ENCODE assay signal across 8 cellular contexts in genomic region chr11:86802601-86803051, GRCh38.
DNase-seq lines count a peak whose midpoint lies in the region; ATAC-seq and TF ChIP-seq lines count a peak whose summit lies in the region.

No MANE protein-coding gene starts in this region.

- peak; percentile 39 for DNase-seq in activated CD4-positive, alpha-beta T cell treated with anti-CD3 and anti-CD28 coated beads for 48 hours
- DNase-seq in activated CD4-positive, alpha-beta T cell treated with anti-CD3 and anti-CD28 coated beads, Interleukin-2, amount 50 U/mL, for 1 hour: no peak
- DNase-seq in RWPE1 (ENCODE audit: low spot score) (peak; percentile 52), erythroblast (lab: John Stamatoyannopoulos, UW) (peak; percentile 17 to 34)
- DNase-seq in stimulated activated CD8-positive, alpha-beta memory T cell treated with anti-CD3 and anti-CD28 coated beads, Interleukin-4, amount 100 ng/mL, for 48 hours: no peak

- H3K4me1 ChIP-seq in neuron (ENCODE audit: insufficient read depth, low read length): peaks cover 57% of the 10 kb centered on the region

- no peaks in the 10 kb centered on the region for H3K9me3 ChIP-seq in neuron (ENCODE audit: low read length)

- H2AFZ ChIP-seq in neuron (ENCODE audit: low read depth, low read length): no peak overlapping the region

- no peak overlapping the region for H3K27ac ChIP-seq in RWPE1

- CTCF ChIA-PET in RWPE1 (lab: Yijun Ruan, JAX): interaction anchor here (0.5 kb wide), 1 partner anchor 33 kb away, joined by 3 read pairs; no protein-coding TSS in a partner anchor

- peak; percentile 75 for TF ChIP-seq CTCF in RWPE1 (conservative IDR thresholded peaks at IDR 0.05; ENCODE audit: low read depth)

- peak overlapping the region; percentile 79 for H3K4me3 ChIP-seq in neuron (ENCODE audit: low read length)

- POLR2A ChIA-PET in RWPE1 (lab: Yijun Ruan, JAX; ENCODE audit: low non-redundant PET): no interaction called here

- peaks cover 36% of the 10 kb centered on the region for H3K36me3 ChIP-seq in neuron (ENCODE audit: insufficient read depth, low read length)

- no peaks in the 10 kb centered on the region for H3K27me3 ChIP-seq in neuron (ENCODE audit: insufficient read depth, low read length)

- peak; percentile 48 for ATAC-seq in HG03442 (IDR thresholded peaks at IDR 0.05; ENCODE audit: unreplicated experiment)
- no peak for ATAC-seq in GM18858 (IDR thresholded peaks at IDR 0.05; ENCODE audit: unreplicated experiment)

- no peak for TF ChIP-seq POLR2A in erythroblast (IDR thresholded peaks at IDR 0.05; ENCODE audit: low read length)

Comparison
In these comparisons a context has a peak if more than half of its experiments do, and no peak if none do; other contexts are left out.
1. DNase-seq: peak in activated CD4-positive, alpha-beta T cell treated with anti-CD3 and anti-CD28 coated beads for 48 hours (single experiment), RWPE1 (single experiment) and erythroblast (2 of 2); none in activated CD4-positive, alpha-beta T cell treated with anti-CD3 and anti-CD28 coated beads, Interleukin-2, amount 50 U/mL, for 1 hour (single experiment) and stimulated activated CD8-positive, alpha-beta memory T cell treated with anti-CD3 and anti-CD28 coated beads, Interleukin-4, amount 100 ng/mL, for 48 hours (single experiment).